Comparison of ENCODE assay signal across 1 cellular context in the genomic region with DNA sequence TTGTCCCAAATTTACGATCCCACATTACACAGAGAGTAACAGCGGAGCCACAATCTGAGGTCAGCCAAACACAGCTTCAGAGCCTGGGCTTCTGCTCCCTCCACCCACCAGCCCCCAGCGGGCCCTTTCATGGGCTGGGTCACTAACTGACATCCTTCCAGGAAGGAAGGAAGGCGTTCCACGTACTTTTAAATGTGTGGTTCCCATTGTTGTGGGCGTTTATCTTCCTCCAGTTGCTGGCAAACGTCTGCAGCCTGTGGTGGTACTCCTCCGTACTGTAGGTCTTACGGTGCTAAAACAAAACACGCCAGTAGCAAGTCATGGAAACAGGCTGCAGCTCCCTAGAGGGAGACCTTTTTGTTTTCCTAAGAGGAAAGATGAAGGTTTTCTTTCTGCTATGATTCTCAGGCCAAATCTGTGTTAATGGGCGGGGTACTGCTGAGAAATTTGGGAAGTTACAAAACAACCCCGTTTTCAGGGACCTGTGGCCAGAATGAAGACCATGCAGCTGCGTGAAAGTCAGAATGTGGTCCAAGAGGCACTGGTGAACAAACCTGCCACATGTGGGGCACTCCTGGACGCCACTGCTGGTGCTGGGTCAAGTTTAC.
TF ChIP-seq lines count a peak whose summit lies in the region.

No MANE protein-coding gene starts in this region.

TF ChIP-seq in K562, 482 proteins besides CTCF, POLR2A, EP300 and RAD21 (continued from another document and continues in another):
- TF ChIP-seq ZFPM2 (CRISPR knock-in tag; IDR thresholded peaks at IDR 0.05) (no peak), CBX5 (IDR thresholded peaks at IDR 0.05; ENCODE audit: borderline replicate concordance, low read depth) (no peak), TAF1 (IDR thresholded peaks at IDR 0.05; ENCODE audit: control insufficient read depth, extremely low read depth, insufficient read depth, low read length, severe bottlenecking) (peak; percentile 39), ARID2 (IDR thresholded peaks at IDR 0.05) (no peak), HMG20B (CRISPR knock-in tag; IDR thresholded peaks at IDR 0.05) (no peak), CHD4 (IDR thresholded peaks at IDR 0.05; ENCODE audit: insufficient read depth, insufficient replicate concordance, low read depth, low read length, poor library complexity, severe bottlenecking) (no peak), BRF1 (IDR thresholded peaks at IDR 0.05; ENCODE audit: borderline replicate concordance, extremely low read depth, insufficient read length) (no peak), HOXB6 (CRISPR knock-in tag; IDR thresholded peaks at IDR 0.05; ENCODE audit: borderline replicate concordance) (no peak), ZBTB7A (IDR thresholded peaks at IDR 0.05; ENCODE audit: borderline replicate concordance, control insufficient read depth, low read depth, low read length) (peak; percentile 80; the same call in 1 of the 2 replicates), SIN3A (IDR thresholded peaks at IDR 0.05; ENCODE audit: borderline replicate concordance in 2 of 2, control insufficient read depth in 1 of 2, low read depth in 2 of 2, low read length in 2 of 2) (no peak), ESRRB (CRISPR knock-in tag; IDR thresholded peaks at IDR 0.05; ENCODE audit: borderline replicate concordance) (no peak), XRCC4 (IDR thresholded peaks at IDR 0.05; ENCODE audit: extremely low read depth, insufficient read depth, insufficient read length) (no peak), LCOR (CRISPR knock-in tag; IDR thresholded peaks at IDR 0.05) (no peak), CBFB (CRISPR knock-in tag; IDR thresholded peaks at IDR 0.05) (no peak)
- TF ChIP-seq, protein P1, sequence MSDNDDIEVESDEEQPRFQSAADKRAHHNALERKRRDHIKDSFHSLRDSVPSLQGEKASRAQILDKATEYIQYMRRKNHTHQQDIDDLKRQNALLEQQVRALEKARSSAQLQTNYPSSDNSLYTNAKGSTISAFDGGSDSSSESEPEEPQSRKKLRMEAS (CRISPR knock-in tag; IDR thresholded peaks at IDR 0.05): no peak
- TF ChIP-seq, protein P2, sequence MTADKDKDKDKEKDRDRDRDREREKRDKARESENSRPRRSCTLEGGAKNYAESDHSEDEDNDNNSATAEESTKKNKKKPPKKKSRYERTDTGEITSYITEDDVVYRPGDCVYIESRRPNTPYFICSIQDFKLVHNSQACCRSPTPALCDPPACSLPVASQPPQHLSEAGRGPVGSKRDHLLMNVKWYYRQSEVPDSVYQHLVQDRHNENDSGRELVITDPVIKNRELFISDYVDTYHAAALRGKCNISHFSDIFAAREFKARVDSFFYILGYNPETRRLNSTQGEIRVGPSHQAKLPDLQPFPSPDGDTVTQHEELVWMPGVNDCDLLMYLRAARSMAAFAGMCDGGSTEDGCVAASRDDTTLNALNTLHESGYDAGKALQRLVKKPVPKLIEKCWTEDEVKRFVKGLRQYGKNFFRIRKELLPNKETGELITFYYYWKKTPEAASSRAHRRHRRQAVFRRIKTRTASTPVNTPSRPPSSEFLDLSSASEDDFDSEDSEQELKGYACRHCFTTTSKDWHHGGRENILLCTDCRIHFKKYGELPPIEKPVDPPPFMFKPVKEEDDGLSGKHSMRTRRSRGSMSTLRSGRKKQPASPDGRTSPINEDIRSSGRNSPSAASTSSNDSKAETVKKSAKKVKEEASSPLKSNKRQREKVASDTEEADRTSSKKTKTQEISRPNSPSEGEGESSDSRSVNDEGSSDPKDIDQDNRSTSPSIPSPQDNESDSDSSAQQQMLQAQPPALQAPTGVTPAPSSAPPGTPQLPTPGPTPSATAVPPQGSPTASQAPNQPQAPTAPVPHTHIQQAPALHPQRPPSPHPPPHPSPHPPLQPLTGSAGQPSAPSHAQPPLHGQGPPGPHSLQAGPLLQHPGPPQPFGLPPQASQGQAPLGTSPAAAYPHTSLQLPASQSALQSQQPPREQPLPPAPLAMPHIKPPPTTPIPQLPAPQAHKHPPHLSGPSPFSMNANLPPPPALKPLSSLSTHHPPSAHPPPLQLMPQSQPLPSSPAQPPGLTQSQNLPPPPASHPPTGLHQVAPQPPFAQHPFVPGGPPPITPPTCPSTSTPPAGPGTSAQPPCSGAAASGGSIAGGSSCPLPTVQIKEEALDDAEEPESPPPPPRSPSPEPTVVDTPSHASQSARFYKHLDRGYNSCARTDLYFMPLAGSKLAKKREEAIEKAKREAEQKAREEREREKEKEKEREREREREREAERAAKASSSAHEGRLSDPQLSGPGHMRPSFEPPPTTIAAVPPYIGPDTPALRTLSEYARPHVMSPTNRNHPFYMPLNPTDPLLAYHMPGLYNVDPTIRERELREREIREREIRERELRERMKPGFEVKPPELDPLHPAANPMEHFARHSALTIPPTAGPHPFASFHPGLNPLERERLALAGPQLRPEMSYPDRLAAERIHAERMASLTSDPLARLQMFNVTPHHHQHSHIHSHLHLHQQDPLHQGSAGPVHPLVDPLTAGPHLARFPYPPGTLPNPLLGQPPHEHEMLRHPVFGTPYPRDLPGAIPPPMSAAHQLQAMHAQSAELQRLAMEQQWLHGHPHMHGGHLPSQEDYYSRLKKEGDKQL (CRISPR knock-in tag; IDR thresholded peaks at IDR 0.05; ENCODE audit: borderline replicate concordance): no peak
- TF ChIP-seq, protein P3, sequence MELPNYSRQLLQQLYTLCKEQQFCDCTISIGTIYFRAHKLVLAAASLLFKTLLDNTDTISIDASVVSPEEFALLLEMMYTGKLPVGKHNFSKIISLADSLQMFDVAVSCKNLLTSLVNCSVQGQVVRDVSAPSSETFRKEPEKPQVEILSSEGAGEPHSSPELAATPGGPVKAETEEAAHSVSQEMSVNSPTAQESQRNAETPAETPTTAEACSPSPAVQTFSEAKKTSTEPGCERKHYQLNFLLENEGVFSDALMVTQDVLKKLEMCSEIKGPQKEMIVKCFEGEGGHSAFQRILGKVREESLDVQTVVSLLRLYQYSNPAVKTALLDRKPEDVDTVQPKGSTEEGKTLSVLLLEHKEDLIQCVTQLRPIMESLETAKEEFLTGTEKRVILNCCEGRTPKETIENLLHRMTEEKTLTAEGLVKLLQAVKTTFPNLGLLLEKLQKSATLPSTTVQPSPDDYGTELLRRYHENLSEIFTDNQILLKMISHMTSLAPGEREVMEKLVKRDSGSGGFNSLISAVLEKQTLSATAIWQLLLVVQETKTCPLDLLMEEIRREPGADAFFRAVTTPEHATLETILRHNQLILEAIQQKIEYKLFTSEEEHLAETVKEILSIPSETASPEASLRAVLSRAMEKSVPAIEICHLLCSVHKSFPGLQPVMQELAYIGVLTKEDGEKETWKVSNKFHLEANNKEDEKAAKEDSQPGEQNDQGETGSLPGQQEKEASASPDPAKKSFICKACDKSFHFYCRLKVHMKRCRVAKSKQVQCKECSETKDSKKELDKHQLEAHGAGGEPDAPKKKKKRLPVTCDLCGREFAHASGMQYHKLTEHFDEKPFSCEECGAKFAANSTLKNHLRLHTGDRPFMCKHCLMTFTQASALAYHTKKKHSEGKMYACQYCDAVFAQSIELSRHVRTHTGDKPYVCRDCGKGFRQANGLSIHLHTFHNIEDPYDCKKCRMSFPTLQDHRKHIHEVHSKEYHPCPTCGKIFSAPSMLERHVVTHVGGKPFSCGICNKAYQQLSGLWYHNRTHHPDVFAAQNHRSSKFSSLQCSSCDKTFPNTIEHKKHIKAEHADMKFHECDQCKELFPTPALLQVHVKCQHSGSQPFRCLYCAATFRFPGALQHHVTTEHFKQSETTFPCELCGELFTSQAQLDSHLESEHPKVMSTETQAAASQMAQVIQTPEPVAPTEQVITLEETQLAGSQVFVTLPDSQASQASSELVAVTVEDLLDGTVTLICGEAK (IDR thresholded peaks at IDR 0.05): no peak
- TF ChIP-seq, protein P3 (CRISPR knock-in tag; IDR thresholded peaks at IDR 0.05): no peak
- TF ChIP-seq, protein P4, sequence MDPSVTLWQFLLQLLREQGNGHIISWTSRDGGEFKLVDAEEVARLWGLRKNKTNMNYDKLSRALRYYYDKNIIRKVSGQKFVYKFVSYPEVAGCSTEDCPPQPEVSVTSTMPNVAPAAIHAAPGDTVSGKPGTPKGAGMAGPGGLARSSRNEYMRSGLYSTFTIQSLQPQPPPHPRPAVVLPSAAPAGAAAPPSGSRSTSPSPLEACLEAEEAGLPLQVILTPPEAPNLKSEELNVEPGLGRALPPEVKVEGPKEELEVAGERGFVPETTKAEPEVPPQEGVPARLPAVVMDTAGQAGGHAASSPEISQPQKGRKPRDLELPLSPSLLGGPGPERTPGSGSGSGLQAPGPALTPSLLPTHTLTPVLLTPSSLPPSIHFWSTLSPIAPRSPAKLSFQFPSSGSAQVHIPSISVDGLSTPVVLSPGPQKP (CRISPR knock-in tag; IDR thresholded peaks at IDR 0.05): no peak
- TF ChIP-seq, protein P5, sequence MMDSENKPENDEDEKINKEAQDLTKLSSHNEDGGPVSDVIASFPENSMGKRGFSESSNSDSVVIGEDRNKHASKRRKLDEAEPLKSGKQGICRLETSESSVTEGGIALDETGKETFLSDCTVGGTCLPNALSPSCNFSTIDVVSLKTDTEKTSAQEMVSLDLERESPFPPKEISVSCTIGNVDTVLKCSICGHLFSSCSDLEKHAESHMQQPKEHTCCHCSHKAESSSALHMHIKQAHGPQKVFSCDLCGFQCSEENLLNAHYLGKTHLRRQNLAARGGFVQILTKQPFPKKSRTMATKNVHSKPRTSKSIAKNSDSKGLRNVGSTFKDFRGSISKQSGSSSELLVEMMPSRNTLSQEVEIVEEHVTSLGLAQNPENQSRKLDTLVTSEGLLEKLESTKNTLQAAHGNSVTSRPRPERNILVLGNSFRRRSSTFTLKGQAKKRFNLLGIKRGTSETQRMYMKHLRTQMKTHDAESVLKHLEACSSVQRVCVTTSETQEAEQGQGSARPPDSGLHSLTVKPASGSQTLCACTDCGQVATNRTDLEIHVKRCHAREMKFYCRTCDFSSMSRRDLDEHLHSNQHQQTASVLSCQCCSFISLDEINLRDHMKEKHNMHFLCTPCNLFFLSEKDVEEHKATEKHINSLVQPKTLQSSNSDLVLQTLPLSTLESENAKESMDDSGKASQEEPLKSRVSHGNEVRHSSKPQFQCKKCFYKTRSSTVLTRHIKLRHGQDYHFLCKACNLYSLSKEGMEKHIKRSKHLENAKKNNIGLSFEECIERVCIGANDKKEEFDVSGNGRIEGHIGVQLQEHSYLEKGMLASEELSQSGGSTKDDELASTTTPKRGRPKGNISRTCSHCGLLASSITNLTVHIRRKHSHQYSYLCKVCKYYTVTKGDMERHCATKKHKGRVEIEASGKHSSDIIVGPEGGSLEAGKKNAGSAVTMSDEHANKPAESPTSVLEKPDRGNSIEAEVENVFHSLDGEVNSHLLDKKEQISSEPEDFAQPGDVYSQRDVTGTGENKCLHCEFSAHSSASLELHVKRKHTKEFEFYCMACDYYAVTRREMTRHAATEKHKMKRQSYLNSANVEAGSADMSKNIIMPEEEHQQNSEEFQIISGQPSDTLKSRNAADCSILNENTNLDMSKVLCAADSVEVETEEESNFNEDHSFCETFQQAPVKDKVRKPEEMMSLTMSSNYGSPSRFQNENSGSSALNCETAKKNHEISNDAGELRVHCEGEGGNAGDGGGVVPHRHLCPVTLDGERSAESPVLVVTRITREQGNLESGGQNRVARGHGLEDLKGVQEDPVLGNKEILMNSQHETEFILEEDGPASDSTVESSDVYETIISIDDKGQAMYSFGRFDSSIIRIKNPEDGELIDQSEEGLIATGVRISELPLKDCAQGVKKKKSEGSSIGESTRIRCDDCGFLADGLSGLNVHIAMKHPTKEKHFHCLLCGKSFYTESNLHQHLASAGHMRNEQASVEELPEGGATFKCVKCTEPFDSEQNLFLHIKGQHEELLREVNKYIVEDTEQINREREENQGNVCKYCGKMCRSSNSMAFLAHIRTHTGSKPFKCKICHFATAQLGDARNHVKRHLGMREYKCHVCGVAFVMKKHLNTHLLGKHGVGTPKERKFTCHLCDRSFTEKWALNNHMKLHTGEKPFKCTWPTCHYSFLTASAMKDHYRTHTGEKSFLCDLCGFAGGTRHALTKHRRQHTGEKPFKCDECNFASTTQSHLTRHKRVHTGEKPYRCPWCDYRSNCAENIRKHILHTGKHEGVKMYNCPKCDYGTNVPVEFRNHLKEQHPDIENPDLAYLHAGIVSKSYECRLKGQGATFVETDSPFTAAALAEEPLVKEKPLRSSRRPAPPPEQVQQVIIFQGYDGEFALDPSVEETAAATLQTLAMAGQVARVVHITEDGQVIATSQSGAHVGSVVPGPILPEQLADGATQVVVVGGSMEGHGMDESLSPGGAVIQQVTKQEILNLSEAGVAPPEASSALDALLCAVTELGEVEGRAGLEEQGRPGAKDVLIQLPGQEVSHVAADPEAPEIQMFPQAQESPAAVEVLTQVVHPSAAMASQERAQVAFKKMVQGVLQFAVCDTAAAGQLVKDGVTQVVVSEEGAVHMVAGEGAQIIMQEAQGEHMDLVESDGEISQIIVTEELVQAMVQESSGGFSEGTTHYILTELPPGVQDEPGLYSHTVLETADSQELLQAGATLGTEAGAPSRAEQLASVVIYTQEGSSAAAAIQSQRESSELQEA (IDR thresholded peaks at IDR 0.05; ENCODE audit: low read depth): no peak
- TF ChIP-seq, protein P6, sequence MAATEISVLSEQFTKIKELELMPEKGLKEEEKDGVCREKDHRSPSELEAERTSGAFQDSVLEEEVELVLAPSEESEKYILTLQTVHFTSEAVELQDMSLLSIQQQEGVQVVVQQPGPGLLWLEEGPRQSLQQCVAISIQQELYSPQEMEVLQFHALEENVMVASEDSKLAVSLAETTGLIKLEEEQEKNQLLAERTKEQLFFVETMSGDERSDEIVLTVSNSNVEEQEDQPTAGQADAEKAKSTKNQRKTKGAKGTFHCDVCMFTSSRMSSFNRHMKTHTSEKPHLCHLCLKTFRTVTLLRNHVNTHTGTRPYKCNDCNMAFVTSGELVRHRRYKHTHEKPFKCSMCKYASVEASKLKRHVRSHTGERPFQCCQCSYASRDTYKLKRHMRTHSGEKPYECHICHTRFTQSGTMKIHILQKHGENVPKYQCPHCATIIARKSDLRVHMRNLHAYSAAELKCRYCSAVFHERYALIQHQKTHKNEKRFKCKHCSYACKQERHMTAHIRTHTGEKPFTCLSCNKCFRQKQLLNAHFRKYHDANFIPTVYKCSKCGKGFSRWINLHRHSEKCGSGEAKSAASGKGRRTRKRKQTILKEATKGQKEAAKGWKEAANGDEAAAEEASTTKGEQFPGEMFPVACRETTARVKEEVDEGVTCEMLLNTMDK (IDR thresholded peaks at IDR 0.05; ENCODE audit: borderline replicate concordance, insufficient read depth, low read depth, low read length, poor library complexity, severe bottlenecking): no peak
